ENCODE assay signal across 14 cellular contexts in the genomic region with DNA sequence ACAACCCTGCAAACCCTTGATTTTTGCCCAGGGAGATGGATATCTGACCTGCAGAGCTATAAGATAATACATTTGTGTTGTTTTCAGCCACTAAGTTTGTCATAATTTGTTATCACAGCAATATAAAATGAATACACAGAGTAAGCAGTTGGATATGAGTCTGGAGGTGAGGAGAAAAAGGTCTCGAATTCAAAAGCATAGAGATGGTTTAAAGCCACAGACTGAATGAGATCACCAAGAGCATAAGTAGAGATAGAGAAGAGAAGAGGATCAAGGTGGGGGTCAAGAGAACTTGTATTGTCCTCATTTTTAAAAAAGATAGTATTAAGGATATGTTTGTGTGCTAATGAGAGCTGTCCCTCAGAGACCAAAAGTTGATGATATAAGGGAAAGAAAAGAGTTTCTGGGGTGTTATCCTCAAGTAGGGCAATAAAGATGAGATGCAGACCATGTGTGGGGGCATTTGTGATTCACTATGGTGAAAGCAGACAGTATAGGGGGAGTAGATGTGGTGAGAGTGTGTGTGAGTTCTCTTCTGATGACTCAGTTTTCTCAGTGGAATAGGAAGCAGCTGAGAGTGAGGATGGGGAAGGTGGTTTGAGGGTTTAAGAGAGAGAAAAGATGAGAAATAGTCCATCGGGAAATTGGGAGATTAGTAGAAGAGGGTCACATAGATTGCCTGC. TPM values are rescaled to one million over a fixed set of nuclear protein-coding genes. Genes with fewer than 3 reads are reported as not detected.
A peak's percentile ranks its signal among the peaks of the same experiment; 100 is the strongest.
DNase-seq lines count a peak whose midpoint lies in the region; ATAC-seq, FAIRE-seq and TF ChIP-seq lines count a peak whose summit lies in the region.
"Had no signal": no experiment of that assay in that cellular context is flagged by ENCODE, and none has a peak within 500 bp of the region (broad histone marks: within the 10 kb centered on the region; RNA-seq: fewer than 3 reads in every experiment).

No MANE protein-coding gene starts in this region.

- H3K9me3 Mint-ChIP-seq in natural killer cell treated with Interleukin-12 subunit alpha and Interleukin-12 subunit beta and Interleukin-15 and Interleukin-18, amount 100 ng/mL, for 72 hours = peaks cover 8% of the 10 kb centered on the region

- no peak overlapping the region for H3K9ac ChIP-seq in GM12878 (ENCODE audit: control insufficient read depth, insufficient read depth, low read length)

- no peak overlapping the region; the same call in 1 of the 2 replicates for H3K4me2 ChIP-seq in GM12878 (ENCODE audit: control insufficient read depth, insufficient read depth)

- peak overlapping the region; percentile 43 for H3K4me3 Mint-ChIP-seq in natural killer cell treated with Interleukin-12 subunit alpha and Interleukin-12 subunit beta and Interleukin-15 and Interleukin-18, amount 100 ng/mL, for 72 hours
- H3K4me3 Mint-ChIP-seq: nephron had no signal

- in situ Hi-C loops in GM12878 (cut with MboI) = no loop called here

- no peak for TF ChIP-seq RAD21 in GM12878 (IDR thresholded peaks at IDR 0.05; ENCODE audit: insufficient read depth, low read depth, low read length)

- H4K20me1 ChIP-seq in GM12878 (ENCODE audit: control insufficient read depth, insufficient read depth) = no peaks in the 10 kb centered on the region

- SMC1A ChIA-PET in GM12878 (lab: Charles Lee; ENCODE audit: uncharacterized antibody, unreplicated experiment) = interaction anchor here (1.1 to 1.6 kb wide), 3 partner anchors 12 to 56 kb away, joined by 3 to 12 read pairs (median 3); no protein-coding TSS in a partner anchor

- no peak for TF ChIP-seq CTCF in GM12878 (IDR thresholded peaks at IDR 0.05 in 2 of 3, conservative IDR thresholded peaks at IDR 0.05 in 1 of 3; ENCODE audit: control insufficient read depth in 2 of 3, extremely low read depth in 1 of 3, insufficient read depth in 1 of 3, low read depth in 3 of 3, low read length in 3 of 3)

- H3K27ac Mint-ChIP-seq in natural killer cell treated with Interleukin-12 subunit alpha and Interleukin-12 subunit beta and Interleukin-15 and Interleukin-18, amount 100 ng/mL, for 72 hours = peak overlapping the region; percentile 21 to 73
- H3K27ac Mint-ChIP-seq: nephron had no signal

- peaks cover 41% of the 10 kb centered on the region for H3K79me2 ChIP-seq in GM12878 (ENCODE audit: control insufficient read depth, insufficient read depth, low read length)

- TF ChIP-seq POLR2A in GM12878 (IDR thresholded peaks at IDR 0.05; ENCODE audit: low read depth, low read length) = no peak

- H2AFZ ChIP-seq in GM12878 (ENCODE audit: control insufficient read depth, low read depth, low read length) = no peak overlapping the region

- TF ChIP-seq EP300 in GM12878 (IDR thresholded peaks at IDR 0.05; ENCODE audit: borderline replicate concordance in 1 of 2, control insufficient read depth in 1 of 2, low read depth in 2 of 2, low read length in 2 of 2) = no peak

- H3K4me3 ChIP-seq in GM12878 = no peak overlapping the region

- no peaks in the 10 kb centered on the region; the same call in 2 of the 3 replicates for H3K9me3 ChIP-seq in GM12878 (replicated peaks; ENCODE audit: control insufficient read depth, insufficient read depth, low read length)

- H3K36me3 ChIP-seq in GM12878 (ENCODE audit: control insufficient read depth in 2 of 2, insufficient read depth in 2 of 2, low read length in 1 of 2) = no peaks in the 10 kb centered on the region

- H3K36me3 Mint-ChIP-seq in natural killer cell treated with Interleukin-12 subunit alpha and Interleukin-12 subunit beta and Interleukin-15 and Interleukin-18, amount 100 ng/mL, for 72 hours = no peaks in the 10 kb centered on the region

- RAD21 ChIA-PET in GM12878 (lab: Charles Lee; ENCODE audit: unreplicated experiment) = interaction anchor here (0.7 to 1.5 kb wide), 3 partner anchors 17 to 189 kb away, joined by 3 to 4 read pairs (median 3); no protein-coding TSS in a partner anchor

- no peak for DNase-seq in activated CD4-positive, CD25-positive, alpha-beta regulatory T cell (lab: John Stamatoyannopoulos, UW)
- DNase-seq in LHCN-M2 (ENCODE audit: low read depth) (peak; percentile 86), GM12878 (ENCODE audit: low read depth, low spot score) (no peak)
- DNase-seq in natural killer cell treated with Interleukin-12 subunit alpha and Interleukin-12 subunit beta and Interleukin-15 and Interleukin-18, amount 100 ng/mL, for 72 hours (ENCODE audit: low spot score) = peak; percentile 66
- DNase-seq: effector CD4-positive, alpha-beta T cell; GDM1; MV-4-11; NCI-H774 had no signal

- H3K27ac ChIP-seq in GM12878 (ENCODE audit: control insufficient read depth, insufficient read depth) = no peak overlapping the region

- H3K4me1 ChIP-seq in GM12878 (ENCODE audit: control insufficient read depth, insufficient read depth, low read length) = peaks cover 37% of the 10 kb centered on the region

- H3K4me1 Mint-ChIP-seq in natural killer cell treated with Interleukin-12 subunit alpha and Interleukin-12 subunit beta and Interleukin-15 and Interleukin-18, amount 100 ng/mL, for 72 hours (ENCODE audit: low read depth in 2 of 2) = peaks cover 53 to 66% of the 10 kb centered on the region in 2 donors
- H3K4me1 Mint-ChIP-seq: nephron had no signal

- no peak for FAIRE-seq in GM12878 (lab: Jason Lieb, UNC)
- FAIRE-seq: A204.1 had no signal

- no peaks in the 10 kb centered on the region for H3K27me3 ChIP-seq in GM12878 (replicated peaks in 1 of 2; ENCODE audit: control insufficient read depth in 2 of 2, insufficient read depth in 2 of 2, low read length in 1 of 2)

- WGBS in GM12878 (ENCODE audit: insufficient coverage, insufficient replicate concordance, low lambda C conversion rate, missing lambda C conversion rate) = 93% methylated on average over 2 of the region's 2 CpGs

- H3K27me3 Mint-ChIP-seq in natural killer cell treated with Interleukin-12 subunit alpha and Interleukin-12 subunit beta and Interleukin-15 and Interleukin-18, amount 100 ng/mL, for 72 hours = no peaks in the 10 kb centered on the region

- POLR2A ChIA-PET in GM12878 (lab: Charles Lee) = interaction anchor here (0.6 to 0.8 kb wide), 2 partner anchors 14 to 804 kb away, joined by 3 to 5 read pairs; no protein-coding TSS in a partner anchor

- intact Hi-C loops in GM12878 (cut with micrococcal nuclease; ENCODE audit: unreplicated experiment) = no loop called here

- no TSS peak for BruUV-seq in GM12878 (replicated peaks; lab: Mats Ljungman, UMichigan)

- ATAC-seq in activated CD4-positive, CD25-positive, alpha-beta regulatory T cell treated with anti-CD3 and anti-CD28 coated beads, Interleukin-2, amount 50 U/mL, for 24 hours = peak; percentile 84
- ATAC-seq in GM12878 = no peak
- peak; percentile 77 to 85 for ATAC-seq in natural killer cell treated with Interleukin-12 subunit alpha and Interleukin-12 subunit beta and Interleukin-15 and Interleukin-18, amount 100 ng/mL, for 72 hours
- ATAC-seq in HG03439 (IDR thresholded peaks at IDR 0.05; ENCODE audit: unreplicated experiment) = no peak
- no peak for ATAC-seq in HG03520 (IDR thresholded peaks at IDR 0.05; ENCODE audit: unreplicated experiment)
- ATAC-seq in GM21576 (IDR thresholded peaks at IDR 0.05; ENCODE audit: unreplicated experiment) = no peak

- CTCF ChIA-PET in GM12878 (lab: Yijun Ruan, JAX) = no interaction called here

TF ChIP-seq in GM12878, 131 proteins besides CTCF, POLR2A, EP300 and RAD21:
- TF ChIP-seq EED (IDR thresholded peaks at IDR 0.05; ENCODE audit: low read depth) (0 out of 2 replicates have a peak, but pooled peaks have one; percentile 17), IKZF2 (IDR thresholded peaks at IDR 0.05) (peak in 1 of 2 experiments; percentile 46; a peak in 1 of 4 replicates), RUNX3 (IDR thresholded peaks at IDR 0.05; ENCODE audit: low read length) (peak; percentile 52), POLR2AphosphoS2 (IDR thresholded peaks at IDR 0.05; ENCODE audit: low read depth, low read length) (no peak), EZH2 (IDR thresholded peaks at IDR 0.05; ENCODE audit: borderline replicate concordance, control insufficient read depth, low read depth, low read length) (no peak)

RNA-seq across cellular contexts. Expression of a gene that starts 25.8 kb away (rescaled TPM):
- total RNA-seq in LHCN-M2 (2014; rRNA removed) (21.0 and 27.1 TPM in 2 replicates), GM12878 (2014; rRNA removed) (45.2 and 59.2 TPM in 2 replicates), GM12878 (2014; rRNA removed; fragmentation: Illumina TruSeq; extraction: Trizol) (56.2 and 57.1 TPM in 2 replicates), GM12878 (2021) (40.2 and 43.0 TPM in 2 replicates)
- 13.9 TPM for polyA plus RNA-seq in LHCN-M2 (2012)
- total RNA-seq in GM12878 (2013; cell fraction: nucleolus; rRNA removed) = 117 and 119 TPM in 2 replicates
- polyA plus RNA-seq in GM12878 (2011; ENCODE audit: low read depth) = 43.6 TPM
- polyA plus RNA-seq in GM12878 (2011; rRNA removed) (67.8 and 98.9 TPM in 2 replicates), GM12878 (2014; fragmentation: Illumina TruSeq; extraction: Trizol) (79.7 and 95.7 TPM in 2 replicates), GM12878 (2014; fragmentation: Nextera tagmentation; extraction: Ambion mirVana) (10 to 100 TPM; 33.2 to 35.0 TPM), GM12878 (2014; rRNA removed) (37.4 and 38.3 TPM in 2 replicates), GM12878 (2016; fragmentation: Nextera tagmentation; extraction: Ambion mirVana) (10 to 100 TPM; 56.3 to 56.5 TPM)
- 40.4 and 54.6 TPM in 2 replicates for polyA plus RNA-seq in GM12878 (2011; cell fraction: cytosol; rRNA removed)
- 21.2 and 24.9 TPM in 2 replicates for polyA plus RNA-seq in GM12878 (2011; cell fraction: nucleus; rRNA removed)
- 39.6 and 44.8 TPM in 2 replicates for polyA plus RNA-seq in GM12878 (2012)
- 51.4 and 75.5 TPM in 2 replicates for polyA minus RNA-seq in GM12878 (2011; rRNA and poly(A)+ RNA removed)
- 14.9 and 17.8 TPM in 2 replicates for polyA minus RNA-seq in GM12878 (2011; cell fraction: cytosol; rRNA and poly(A)+ RNA removed)
- 48.5 and 61.0 TPM in 2 replicates for polyA minus RNA-seq in GM12878 (2011; cell fraction: nucleus; rRNA and poly(A)+ RNA removed)
- total RNA-seq in natural killer cell treated with Interleukin-12 subunit alpha and Interleukin-12 subunit beta and Interleukin-15 and Interleukin-18, amount 100 ng/mL, for 72 hours = 10 to 100 TPM; 33.8 to 40.8 TPM

Comparison
In these comparisons a context has a peak if more than half of its experiments do, and no peak if none do; other contexts are left out.
1. ATAC-seq: peak in activated CD4-positive, CD25-positive, alpha-beta regulatory T cell treated with anti-CD3 and anti-CD28 coated beads, Interleukin-2, amount 50 U/mL, for 24 hours (2 of 2) and natural killer cell treated with Interleukin-12 subunit alpha and Interleukin-12 subunit beta and Interleukin-15 and Interleukin-18, amount 100 ng/mL, for 72 hours (2 of 2); none in GM12878 (single experiment), HG03439 (single experiment), HG03520 (single experiment) and GM21576 (single experiment).
2. DNase-seq: peak in LHCN-M2 (single experiment) and natural killer cell treated with Interleukin-12 subunit alpha and Interleukin-12 subunit beta and Interleukin-15 and Interleukin-18, amount 100 ng/mL, for 72 hours (single experiment); none in activated CD4-positive, CD25-positive, alpha-beta regulatory T cell (0 of 4) and GM12878 (single experiment).